In the genomic region with DNA sequence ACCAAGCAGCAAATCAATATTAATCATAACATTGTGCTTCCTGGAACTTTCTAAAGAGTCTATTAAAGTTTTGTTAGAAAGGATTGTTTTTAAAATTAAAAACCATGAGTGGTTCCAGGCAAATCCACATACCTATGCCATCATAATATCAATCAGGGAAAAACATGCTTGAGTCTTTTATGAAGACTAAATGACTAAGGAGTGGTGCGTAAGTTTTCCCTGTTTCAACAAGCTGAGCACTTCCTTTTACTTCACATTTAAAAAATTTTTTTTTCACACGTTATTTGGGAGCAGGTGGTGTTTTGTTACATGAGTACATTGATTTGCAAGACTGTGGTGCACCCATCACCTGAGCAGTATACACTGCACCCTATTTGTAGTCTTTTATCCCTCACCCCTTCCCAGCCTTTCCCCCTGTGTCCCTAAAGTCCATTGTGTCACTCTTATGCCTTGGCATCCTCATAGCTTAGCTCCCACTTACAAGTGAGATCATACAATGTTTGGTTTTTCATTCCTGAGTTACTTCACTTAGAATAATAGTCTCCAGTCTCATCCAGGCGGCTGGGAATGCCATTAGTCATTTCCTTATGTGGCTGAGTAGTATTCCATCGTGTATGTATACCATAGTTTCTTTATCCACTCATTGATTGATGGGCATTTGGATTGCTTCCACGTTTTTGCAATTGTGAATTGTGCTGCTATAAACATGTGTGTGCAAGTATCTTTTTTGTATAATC, we compare ENCODE assay signal across 16 cellular contexts.
DNase-seq lines count a peak whose midpoint lies in the region; ATAC-seq and TF ChIP-seq lines count a peak whose summit lies in the region.
"Had no signal": no experiment of that assay in that cellular context is flagged by ENCODE, and none has a peak within 500 bp of the region (broad histone marks: within the 10 kb centered on the region; RNA-seq: fewer than 3 reads in every experiment).

No MANE protein-coding gene starts in this region.

- CTCF ChIA-PET in activated CD8-positive, alpha-beta memory T cell treated with anti-CD3 and anti-CD28 coated beads, Interleukin-2, amount 10 ng/mL, durations not matched to agents 7 days and 5 days (lab: Charles Lee) = no interaction called here

- H3K27me3 ChIP-seq in spleen (replicated peaks in 1 of 7) = no peaks in the 10 kb centered on the region
- H3K27me3 ChIP-seq: right atrium auricular region, upper lobe of right lung had no signal

- TF ChIP-seq CTCF in foreskin fibroblast (IDR thresholded peaks at IDR 0.05; ENCODE audit: low read depth, low read length) = no peak
- TF ChIP-seq CTCF in spleen (IDR thresholded peaks at IDR 0.05 in 8 of 11, conservative IDR thresholded peaks at IDR 0.05 in 3 of 11) = no peak

- no peak overlapping the region for H3K27ac Mint-ChIP-seq in activated CD8-positive, alpha-beta memory T cell treated with anti-CD3 and anti-CD28 coated beads, Interleukin-2, amount 10 ng/mL, durations not matched to agents 7 days and 5 days
- H3K27ac Mint-ChIP-seq: activated CD8-positive, alpha-beta T cell treated with anti-CD3 and anti-CD28 coated beads, Interleukin-2, amount 10 ng/mL, durations not matched to agents 7 days and 5 days; CD4-positive, CD25-positive, alpha-beta regulatory T cell; natural killer cell; stimulated activated memory B cell treated with anti-CD40 and anti-IgM and Interleukin-4, amounts not matched to agents 10 μg/mL and 1 μg/mL and 100 μg/mL, for 72 hours had no signal

- H3K27ac ChIP-seq in spleen = no peak overlapping the region
- H3K27ac ChIP-seq: right atrium auricular region, upper lobe of right lung had no signal

- no peaks in the 10 kb centered on the region for H3K27me3 Mint-ChIP-seq in activated CD8-positive, alpha-beta memory T cell treated with anti-CD3 and anti-CD28 coated beads, Interleukin-2, amount 10 ng/mL, durations not matched to agents 7 days and 5 days
- H3K27me3 Mint-ChIP-seq: CD4-positive, CD25-positive, alpha-beta regulatory T cell; stimulated activated memory B cell treated with anti-CD40 and anti-IgM and Interleukin-4, amounts not matched to agents 10 μg/mL and 1 μg/mL and 100 μg/mL, for 72 hours had no signal

- ATAC-seq in activated CD8-positive, alpha-beta memory T cell treated with anti-CD3 and anti-CD28 coated beads, Interleukin-2, amount 10 ng/mL, durations not matched to agents 7 days and 5 days = no peak
- no peak for ATAC-seq in sciatic nerve
- ATAC-seq: activated CD8-positive, alpha-beta T cell treated with anti-CD3 and anti-CD28 coated beads, Interleukin-2, amount 10 ng/mL, durations not matched to agents 7 days and 5 days; natural killer cell; stimulated activated memory B cell treated with anti-CD40 and anti-IgM and Interleukin-4, amounts not matched to agents 10 μg/mL and 1 μg/mL and 100 μg/mL, for 72 hours; upper lobe of right lung had no signal

- intact Hi-C loops in spleen (cut with DNase I; ENCODE audit: low total_unique reads) (no loop called here), sciatic nerve (cut with DNase I) (no loop called here)

- no peaks in the 10 kb centered on the region for H3K4me1 ChIP-seq in spleen
- H3K4me1 ChIP-seq: right atrium auricular region had no signal

- no peak overlapping the region for H3K4me3 Mint-ChIP-seq in activated CD8-positive, alpha-beta memory T cell treated with anti-CD3 and anti-CD28 coated beads, Interleukin-2, amount 10 ng/mL, durations not matched to agents 7 days and 5 days
- H3K4me3 Mint-ChIP-seq: activated CD8-positive, alpha-beta T cell treated with anti-CD3 and anti-CD28 coated beads, Interleukin-2, amount 10 ng/mL, durations not matched to agents 7 days and 5 days; CD4-positive, CD25-positive, alpha-beta regulatory T cell; natural killer cell; stimulated activated memory B cell treated with anti-CD40 and anti-IgM and Interleukin-4, amounts not matched to agents 10 μg/mL and 1 μg/mL and 100 μg/mL, for 72 hours had no signal

- peaks cover 0 to 40% (median 28%) of the 10 kb centered on the region in 8 donors for H3K9me3 ChIP-seq in spleen

- peaks cover 3% of the 10 kb centered on the region for H3K9me3 Mint-ChIP-seq in activated CD8-positive, alpha-beta memory T cell treated with anti-CD3 and anti-CD28 coated beads, Interleukin-2, amount 10 ng/mL, durations not matched to agents 7 days and 5 days (ENCODE audit: low read depth)

- H3K4me3 ChIP-seq in foreskin fibroblast (ENCODE audit: low read depth in 1 of 2, low read length in 2 of 2) (no peak overlapping the region), spleen (no peak overlapping the region)
- H3K4me3 ChIP-seq: right atrium auricular region, upper lobe of right lung had no signal

- no peak for TF ChIP-seq POLR2A in spleen (IDR thresholded peaks at IDR 0.05)

- H3K36me3 Mint-ChIP-seq in activated CD8-positive, alpha-beta memory T cell treated with anti-CD3 and anti-CD28 coated beads, Interleukin-2, amount 10 ng/mL, durations not matched to agents 7 days and 5 days = no peaks in the 10 kb centered on the region
- H3K36me3 Mint-ChIP-seq: CD4-positive, CD25-positive, alpha-beta regulatory T cell; stimulated activated memory B cell treated with anti-CD40 and anti-IgM and Interleukin-4, amounts not matched to agents 10 μg/mL and 1 μg/mL and 100 μg/mL, for 72 hours had no signal

- WGBS in spleen, 5 donors = 43 to 60% (median 50%) methylated on average over 5 of the region's 5 CpGs

- no peaks in the 10 kb centered on the region for H3K4me1 Mint-ChIP-seq in activated CD8-positive, alpha-beta memory T cell treated with anti-CD3 and anti-CD28 coated beads, Interleukin-2, amount 10 ng/mL, durations not matched to agents 7 days and 5 days
- H3K4me1 Mint-ChIP-seq: CD4-positive, CD25-positive, alpha-beta regulatory T cell; natural killer cell; stimulated activated memory B cell treated with anti-CD40 and anti-IgM and Interleukin-4, amounts not matched to agents 10 μg/mL and 1 μg/mL and 100 μg/mL, for 72 hours had no signal

- DNase-seq in HS-27A (ENCODE audit: low read depth) (peak; percentile 77), amniotic stem cell (lab: John Stamatoyannopoulos, UW) (peak; percentile 55), foreskin fibroblast (peak; percentile 81 to 87), smooth muscle cell of the brain vasculature (ENCODE audit: low read depth, low spot score) (peak; percentile 15), spleen (no peak), sciatic nerve (ENCODE audit: low spot score) (no peak)
- DNase-seq in activated CD8-positive, alpha-beta memory T cell treated with anti-CD3 and anti-CD28 coated beads for 24 hours = no peak
- no peak for DNase-seq in activated CD8-positive, alpha-beta memory T cell treated with anti-CD3 and anti-CD28 coated beads, Interleukin-2, amount 10 ng/mL, durations not matched to agents 7 days and 5 days
- DNase-seq: activated CD8-positive, alpha-beta T cell treated with anti-CD3 and anti-CD28 coated beads, Interleukin-2, amount 10 ng/mL, durations not matched to agents 7 days and 5 days; activated effector memory CD4-positive, alpha-beta T cell treated with Interleukin-2 at 50 U/mL for 16 hours; caudate nucleus; CD4-positive, CD25-positive, alpha-beta regulatory T cell; natural killer cell; upper lobe of right lung had no signal

- no peaks in the 10 kb centered on the region for H3K36me3 ChIP-seq in spleen
- H3K36me3 ChIP-seq: right atrium auricular region, upper lobe of right lung had no signal

Comparison
In these comparisons a context has a peak if more than half of its experiments do, and no peak if none do; other contexts are left out.
1. DNase-seq: peak in HS-27A (single experiment), amniotic stem cell (single experiment), foreskin fibroblast (2 of 2) and smooth muscle cell of the brain vasculature (single experiment); none in spleen (single experiment), activated CD8-positive, alpha-beta memory T cell treated with anti-CD3 and anti-CD28 coated beads for 24 hours (single experiment), activated CD8-positive, alpha-beta memory T cell treated with anti-CD3 and anti-CD28 coated beads, Interleukin-2, amount 10 ng/mL, durations not matched to agents 7 days and 5 days (single experiment) and sciatic nerve (single experiment).